Comparison of ENCODE assay signal across 8 cellular contexts in the genomic region with DNA sequence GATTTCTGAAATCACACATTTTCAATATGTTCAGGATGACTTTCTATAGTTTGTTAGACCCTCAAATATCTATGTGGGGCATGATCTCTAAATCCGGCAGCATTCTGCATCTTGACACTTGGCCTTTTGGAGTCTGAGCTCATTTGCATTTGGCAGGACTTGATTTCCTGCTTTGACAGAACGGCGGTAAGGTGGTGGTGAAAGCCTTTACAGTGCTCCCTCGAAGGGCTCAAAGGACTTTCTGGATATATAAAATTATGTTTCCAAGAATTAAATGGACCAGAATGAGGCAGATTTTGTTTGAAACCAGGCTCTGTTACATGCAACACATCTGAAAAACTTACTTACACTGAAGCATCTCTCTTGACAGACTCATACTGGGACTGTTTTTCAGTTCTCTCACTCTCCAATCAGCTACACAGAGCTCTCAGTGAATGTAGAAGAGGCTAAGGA.
A peak's percentile ranks its signal among the peaks of the same experiment; 100 is the strongest.
DNase-seq lines count a peak whose midpoint lies in the region; ATAC-seq and TF ChIP-seq lines count a peak whose summit lies in the region.

No MANE protein-coding gene starts in this region.

- no peak overlapping the region for H3K9ac ChIP-seq in SK-N-SH

- H3K9me3 ChIP-seq in SK-N-SH (no peaks in the 10 kb centered on the region), heart right ventricle (no peaks in the 10 kb centered on the region)

- TF ChIP-seq CTCF in SK-N-SH (IDR thresholded peaks at IDR 0.05) (no peak), heart right ventricle (IDR thresholded peaks at IDR 0.05) (no peak)

- H3K27ac Mint-ChIP-seq in activated CD8-positive, alpha-beta memory T cell treated with anti-CD3 and anti-CD28 coated beads, Interleukin-2, amount 10 ng/mL, durations not matched to agents 7 days and 5 days, result no peak overlapping the region

- no peaks in the 10 kb centered on the region for H3K9me3 Mint-ChIP-seq in activated CD8-positive, alpha-beta memory T cell treated with anti-CD3 and anti-CD28 coated beads, Interleukin-2, amount 10 ng/mL, durations not matched to agents 7 days and 5 days (ENCODE audit: low read depth)

- 88% methylated on average over 4 of the region's 4 CpGs for WGBS in SK-N-SH (ENCODE audit: low lambda C conversion rate)
- 5 to 6% methylated on average over 4 of the region's 4 CpGs for WGBS in heart right ventricle, 2 donors

- intact Hi-C loops in heart right ventricle (cut with DNase I), result loop anchor here in 9 of 10 donors (2.0 to 10.0 kb wide), 10 partner anchors 86 to 451 kb away; partner anchors contain the start of gene SPRY2 (in 5 of the 9)

- H3K4me1 Mint-ChIP-seq in activated CD8-positive, alpha-beta memory T cell treated with anti-CD3 and anti-CD28 coated beads, Interleukin-2, amount 10 ng/mL, durations not matched to agents 7 days and 5 days, result no peaks in the 10 kb centered on the region

- H3K36me3 ChIP-seq in SK-N-SH (replicated peaks in 1 of 2; ENCODE audit: control insufficient read depth in 1 of 2, insufficient read depth in 2 of 2, low read length in 1 of 2), result no peaks in the 10 kb centered on the region
- no peaks in the 10 kb centered on the region for H3K36me3 ChIP-seq in heart right ventricle

- H2AFZ ChIP-seq in SK-N-SH (ENCODE audit: low read depth), result peak overlapping the region; percentile 97; the same call in 1 of the 2 replicates

- H3K4me1 ChIP-seq in SK-N-SH (ENCODE audit: control insufficient read depth in 1 of 2, insufficient read depth in 2 of 2, low read depth in 1 of 2, low read length in 1 of 2) (peaks cover 16 to 24% of the 10 kb centered on the region in 2 experiments), heart right ventricle (peaks cover 6 to 45% (median 39%) of the 10 kb centered on the region in 9 donors)

- no peaks in the 10 kb centered on the region for H3K36me3 Mint-ChIP-seq in activated CD8-positive, alpha-beta memory T cell treated with anti-CD3 and anti-CD28 coated beads, Interleukin-2, amount 10 ng/mL, durations not matched to agents 7 days and 5 days

- H3K4me3 ChIP-seq in SK-N-SH (ENCODE audit: low read depth in 2 of 2, low read length in 1 of 2) (no peak overlapping the region), heart right ventricle (peak overlapping the region in 8 of 10 donors; percentile 14 to 50 (median 37))

- H3K79me2 ChIP-seq in SK-N-SH (ENCODE audit: insufficient read depth), result no peaks in the 10 kb centered on the region

- TF ChIP-seq RAD21 in SK-N-SH (IDR thresholded peaks at IDR 0.05; ENCODE audit: low read length), result no peak

- no peak for TF ChIP-seq EP300 in SK-N-SH (IDR thresholded peaks at IDR 0.05; ENCODE audit: borderline replicate concordance in 1 of 2, low read depth in 1 of 2, low read length in 1 of 2)

- POLR2A ChIA-PET in SK-N-SH (lab: Yijun Ruan, JAX), result no interaction called here

- peak overlapping the region; percentile 69; the same call in 1 of the 2 replicates for H3K4me2 ChIP-seq in SK-N-SH

- no peaks in the 10 kb centered on the region for H3K9me2 ChIP-seq in SK-N-SH

- no peaks in the 10 kb centered on the region for H3K27me3 Mint-ChIP-seq in activated CD8-positive, alpha-beta memory T cell treated with anti-CD3 and anti-CD28 coated beads, Interleukin-2, amount 10 ng/mL, durations not matched to agents 7 days and 5 days

- H3F3A ChIP-seq in SK-N-SH (replicated peaks; ENCODE audit: insufficient read depth), result no peaks in the 10 kb centered on the region

- ATAC-seq in heart right ventricle, result peak; percentile 23 to 50 (median 37)
- ATAC-seq in activated CD8-positive, alpha-beta memory T cell treated with anti-CD3 and anti-CD28 coated beads, Interleukin-2, amount 10 ng/mL, durations not matched to agents 7 days and 5 days, result no peak

- H3K4me3 Mint-ChIP-seq in activated CD8-positive, alpha-beta memory T cell treated with anti-CD3 and anti-CD28 coated beads, Interleukin-2, amount 10 ng/mL, durations not matched to agents 7 days and 5 days, result no peak overlapping the region

- DNase-seq in Ammon's horn (ENCODE audit: low spot score) (peak; percentile 56), SK-N-SH (no peak), heart right ventricle (peak in 1 of 2 donors; percentile 17), pons (ENCODE audit: low spot score) (peak; percentile 75), NCI-H187 (lab: John Stamatoyannopoulos, UW) (no peak), HK-2 (ENCODE audit: unreplicated experiment) (no peak), NCI-H2196 treated with DMSO at 0.1 percent for 48 hours (lab: John Stamatoyannopoulos, UW; ENCODE audit: unreplicated experiment) (no peak)
- DNase-seq in activated CD8-positive, alpha-beta memory T cell treated with anti-CD3 and anti-CD28 coated beads, Interleukin-2, amount 10 ng/mL, durations not matched to agents 7 days and 5 days, result no peak

- no peaks in the 10 kb centered on the region for H4K20me1 ChIP-seq in SK-N-SH (ENCODE audit: insufficient read depth)

- CTCF ChIA-PET in SK-N-SH (lab: Yijun Ruan, JAX), result interaction anchor here (1.6 kb wide), 1 partner anchor 95 kb away, joined by 5 read pairs; no protein-coding TSS in a partner anchor
- CTCF ChIA-PET in activated CD8-positive, alpha-beta memory T cell treated with anti-CD3 and anti-CD28 coated beads, Interleukin-2, amount 10 ng/mL, durations not matched to agents 7 days and 5 days (lab: Charles Lee), result no interaction called here

- no peaks in the 10 kb centered on the region for H3K27me3 ChIP-seq in SK-N-SH (ENCODE audit: insufficient read depth)
- no peaks in the 10 kb centered on the region for H3K27me3 ChIP-seq in heart right ventricle

- H3K27ac ChIP-seq in SK-N-SH (ENCODE audit: low read depth in 2 of 2, low read length in 1 of 2), result peak overlapping the region in 1 of 2 experiments; percentile 80; a peak in 1 of 4 replicates
- H3K27ac ChIP-seq in heart right ventricle, result peak overlapping the region; percentile 76 to 93 (median 86)

TF ChIP-seq in SK-N-SH, 30 proteins besides CTCF, POLR2A, EP300 and RAD21:
- TF ChIP-seq FOXJ3 (CRISPR knock-in tag; IDR thresholded peaks at IDR 0.05), result no peak
- no peak for TF ChIP-seq NFIC (IDR thresholded peaks at IDR 0.05; ENCODE audit: borderline replicate concordance)
- TF ChIP-seq NRF1 (IDR thresholded peaks at IDR 0.05; ENCODE audit: low read depth, low read length), result no peak
- TF ChIP-seq TAF1 (IDR thresholded peaks at IDR 0.05; ENCODE audit: borderline replicate concordance, low read depth, low read length), result no peak
- TF ChIP-seq JUND (IDR thresholded peaks at IDR 0.05), result no peak
- TF ChIP-seq RXRA (IDR thresholded peaks at IDR 0.05; ENCODE audit: borderline replicate concordance, low read depth), result no peak
- no peak for TF ChIP-seq IRF3 (IDR thresholded peaks at IDR 0.05; ENCODE audit: low read depth, low read length)
- TF ChIP-seq, protein P1, sequence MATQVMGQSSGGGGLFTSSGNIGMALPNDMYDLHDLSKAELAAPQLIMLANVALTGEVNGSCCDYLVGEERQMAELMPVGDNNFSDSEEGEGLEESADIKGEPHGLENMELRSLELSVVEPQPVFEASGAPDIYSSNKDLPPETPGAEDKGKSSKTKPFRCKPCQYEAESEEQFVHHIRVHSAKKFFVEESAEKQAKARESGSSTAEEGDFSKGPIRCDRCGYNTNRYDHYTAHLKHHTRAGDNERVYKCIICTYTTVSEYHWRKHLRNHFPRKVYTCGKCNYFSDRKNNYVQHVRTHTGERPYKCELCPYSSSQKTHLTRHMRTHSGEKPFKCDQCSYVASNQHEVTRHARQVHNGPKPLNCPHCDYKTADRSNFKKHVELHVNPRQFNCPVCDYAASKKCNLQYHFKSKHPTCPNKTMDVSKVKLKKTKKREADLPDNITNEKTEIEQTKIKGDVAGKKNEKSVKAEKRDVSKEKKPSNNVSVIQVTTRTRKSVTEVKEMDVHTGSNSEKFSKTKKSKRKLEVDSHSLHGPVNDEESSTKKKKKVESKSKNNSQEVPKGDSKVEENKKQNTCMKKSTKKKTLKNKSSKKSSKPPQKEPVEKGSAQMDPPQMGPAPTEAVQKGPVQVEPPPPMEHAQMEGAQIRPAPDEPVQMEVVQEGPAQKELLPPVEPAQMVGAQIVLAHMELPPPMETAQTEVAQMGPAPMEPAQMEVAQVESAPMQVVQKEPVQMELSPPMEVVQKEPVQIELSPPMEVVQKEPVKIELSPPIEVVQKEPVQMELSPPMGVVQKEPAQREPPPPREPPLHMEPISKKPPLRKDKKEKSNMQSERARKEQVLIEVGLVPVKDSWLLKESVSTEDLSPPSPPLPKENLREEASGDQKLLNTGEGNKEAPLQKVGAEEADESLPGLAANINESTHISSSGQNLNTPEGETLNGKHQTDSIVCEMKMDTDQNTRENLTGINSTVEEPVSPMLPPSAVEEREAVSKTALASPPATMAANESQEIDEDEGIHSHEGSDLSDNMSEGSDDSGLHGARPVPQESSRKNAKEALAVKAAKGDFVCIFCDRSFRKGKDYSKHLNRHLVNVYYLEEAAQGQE (IDR thresholded peaks at IDR 0.05; ENCODE audit: low read depth, low read length), result no peak
- no peak for TF ChIP-seq ZBTB33 (IDR thresholded peaks at IDR 0.05; ENCODE audit: borderline replicate concordance, low read depth)
- no peak for TF ChIP-seq POLR2AphosphoS5 (IDR thresholded peaks at IDR 0.05; ENCODE audit: low read depth, low read length)
- no peak for TF ChIP-seq TCF12 (IDR thresholded peaks at IDR 0.05)
- TF ChIP-seq MEF2A (IDR thresholded peaks at IDR 0.05; ENCODE audit: borderline replicate concordance, low read depth), result no peak

Comparison
In these comparisons a context has a peak if more than half of its experiments do, and no peak if none do; other contexts are left out.
1. DNase-seq: peak in Ammon's horn (single experiment) and pons (single experiment); none in SK-N-SH (single experiment), NCI-H187 (0 of 2), HK-2 (single experiment), activated CD8-positive, alpha-beta memory T cell treated with anti-CD3 and anti-CD28 coated beads, Interleukin-2, amount 10 ng/mL, durations not matched to agents 7 days and 5 days (single experiment) and NCI-H2196 treated with DMSO at 0.1 percent for 48 hours (single experiment).
2. H3K4me3 ChIP-seq: peak in heart right ventricle (8 of 10); none in SK-N-SH (0 of 2).